ENCODE assay signal across 8 cellular contexts in the genomic region with DNA sequence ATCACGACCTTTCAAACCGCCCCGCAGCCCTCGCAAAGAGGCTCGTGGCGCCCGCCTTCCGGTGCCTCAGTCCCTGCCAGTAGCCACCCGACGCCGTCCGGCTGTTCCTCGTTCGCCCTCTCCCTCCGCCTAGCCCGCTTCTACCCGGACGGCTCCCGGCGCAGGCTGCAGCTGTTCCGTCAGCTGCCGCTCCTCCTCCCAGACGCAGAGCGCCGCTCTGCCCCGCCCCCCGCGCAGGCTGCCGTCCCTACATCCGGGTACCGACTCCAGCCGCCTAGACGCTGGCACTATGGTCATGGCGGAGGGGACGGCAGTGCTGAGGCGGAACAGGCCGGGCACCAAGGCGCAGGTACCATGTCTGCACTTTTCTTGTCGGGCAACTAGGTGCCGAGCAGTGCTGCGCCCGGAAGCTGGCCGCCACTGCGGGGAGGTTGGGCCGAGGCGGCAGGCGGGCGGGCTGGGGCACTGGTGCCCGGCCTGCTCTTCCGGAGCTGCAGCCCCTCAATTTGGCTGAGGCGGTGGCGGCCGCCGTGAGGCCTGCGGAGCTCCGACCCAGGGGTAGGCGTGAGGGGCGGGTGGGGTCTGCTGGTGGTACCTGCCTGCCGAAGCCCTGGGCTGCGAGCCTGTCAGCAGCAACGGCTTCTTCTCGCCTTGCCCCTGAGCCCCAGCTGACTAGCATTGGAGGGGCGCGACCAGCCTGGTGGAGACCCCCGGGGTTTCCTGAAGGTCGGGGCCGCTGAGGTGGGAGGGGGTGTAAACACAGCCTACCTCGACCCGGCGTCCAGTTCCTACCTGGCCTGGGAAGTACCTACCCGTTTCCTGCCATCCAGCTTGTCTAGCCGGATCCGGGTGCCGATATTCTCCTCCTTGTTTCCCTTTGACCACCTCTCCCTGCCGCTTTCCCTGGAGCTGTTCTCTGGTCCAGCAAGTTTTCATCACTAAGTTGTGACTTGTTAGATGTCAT. TPM values are rescaled to one million over a fixed set of nuclear protein-coding genes. Genes with fewer than 3 reads are reported as not detected.
DNase-seq lines count a peak whose midpoint lies in the region; ATAC-seq, FAIRE-seq and TF ChIP-seq lines count a peak whose summit lies in the region.

TSS of gene MOB4 (plus strand) at position 269 of the 964 bp plus-strand sequence. CDS start at position 290, 21 bp downstream.

- H3K36me3 Mint-ChIP-seq in T-cell (peaks cover 8% of the 10 kb centered on the region), type B pancreatic cell (peaks cover 13% of the 10 kb centered on the region)

- peaks cover 0 to 3% (median 0%) of the 10 kb centered on the region in 3 donors for H3K9me3 Mint-ChIP-seq in T-cell
- H3K9me3 Mint-ChIP-seq in type B pancreatic cell, result peaks cover 9% of the 10 kb centered on the region

- peak within 1 kb of the TSS; percentile 83 for H3K27ac ChIP-seq in adipose tissue (ENCODE audit: low read depth, low read length)

- no peak for TF ChIP-seq CTCF in type B pancreatic cell (conservative IDR thresholded peaks at IDR 0.05)

- H3K27me3 Mint-ChIP-seq in T-cell (no peaks in the 10 kb centered on the region), type B pancreatic cell (no peaks in the 10 kb centered on the region)

- peak; percentile 99 for FAIRE-seq in GM12891 (lab: Jason Lieb, UNC)

- POLR2A ChIA-PET in T-cell (lab: Charles Lee), result interaction anchor here (0.9 to 2.9 kb wide), 9 partner anchors 14 to 84 kb away, joined by 3 to 36 read pairs (median 5); partner anchors contain the start of genes COQ10B (in 1 of the 2), HSPD1 (in 1 of the 2), HSPE1 (in 1 of the 2) and SF3B1 (in 1 of the 2)

- peak within 1 kb of the TSS; percentile 80 to 98 (median 97) for H3K4me3 Mint-ChIP-seq in T-cell
- H3K4me3 Mint-ChIP-seq in type B pancreatic cell, result peak within 1 kb of the TSS; percentile 97

- H3K27ac Mint-ChIP-seq in T-cell (peak within 1 kb of the TSS; percentile 95 to 96), type B pancreatic cell (peak within 1 kb of the TSS; percentile 84)

- intact Hi-C loops in cardiac septum (cut with DNase I), result loop anchor here (1.0 to 5.0 kb wide), 4 partner anchors 17 to 189 kb away; partner anchors contain the start of genes COQ10B, HSPD1 and MARS2

- peak; percentile 97 for ATAC-seq in HG02840 (IDR thresholded peaks at IDR 0.05; ENCODE audit: low FRiP score, unreplicated experiment)
- ATAC-seq in T-cell (replicated peaks in 1 of 4), result peak; percentile 89 to 95 (median 90)

- peak; percentile 89 for DNase-seq in GM12891 (ENCODE audit: insufficient read length, low spot score)
- peak; percentile 65 for DNase-seq in NCI-H1436 treated with DMSO at 0.1 percent for 48 hours (lab: John Stamatoyannopoulos, UW)
- DNase-seq in T-cell, result peak; percentile 80 to 94 (median 89)
- peak; percentile 98 for DNase-seq in cardiac septum (ENCODE audit: low spot score)
- peak; percentile 91 for DNase-seq in pons (ENCODE audit: low spot score)
- peak; percentile 97 for DNase-seq in type B pancreatic cell (ENCODE audit: extremely low spot score, unreplicated experiment)

- H3K4me1 Mint-ChIP-seq in T-cell (peaks cover 48 to 51% (median 48%) of the 10 kb centered on the region in 3 donors), type B pancreatic cell (ENCODE audit: unreplicated experiment) (peaks cover 18% of the 10 kb centered on the region)

- CTCF ChIA-PET in T-cell (lab: Charles Lee), result interaction anchor here in 1 of 2 donors (0.7 to 1.6 kb wide), 9 partner anchors 9 to 200 kb away, joined by 3 to 4 read pairs (median 3); partner anchors contain the start of genes HSPD1, HSPE1 and SF3B1

- peak; percentile 93 for TF ChIP-seq POLR2A in GM12891 (IDR thresholded peaks at IDR 0.05; ENCODE audit: low read depth, low read length)

- 0 to 1% (median 0%) methylated on average over 74 to 75 of the region's 75 CpGs for WGBS in adipose tissue, 3 donors

TF ChIP-seq in GM12891, 5 proteins besides CTCF, POLR2A, EP300 and RAD21:
- TF ChIP-seq POU2F2 (IDR thresholded peaks at IDR 0.05; ENCODE audit: low read depth, low read length) (peak; percentile 60; the same call in 1 of the 2 replicates), POLR2AphosphoS5 (IDR thresholded peaks at IDR 0.05; ENCODE audit: low read depth, low read length) (peak; percentile 92), PAX5 (IDR thresholded peaks at IDR 0.05; ENCODE audit: insufficient read depth, low read length, severe bottlenecking) (no peak), TAF1 (IDR thresholded peaks at IDR 0.05; ENCODE audit: low read depth, low read length) (peak; percentile 88), SPI1 (IDR thresholded peaks at IDR 0.05; ENCODE audit: low read depth, low read length) (no peak)

RNA-seq across cellular contexts. Expression of gene MOB4, which starts in this region (rescaled TPM):
- polyA plus RNA-seq in GM12891 (2012; ENCODE audit: low read depth, missing spikeins), result 20.9 TPM
- total RNA-seq in T-cell (10 to 100 TPM; 16.6 to 20.2 (median 17.7) TPM), cardiac septum (27.3 TPM), type B pancreatic cell (ENCODE audit: low replicate concordance) (27.3 and 30.7 TPM in 2 replicates)
- polyA plus RNA-seq in adipose tissue, result 10 to 100 TPM in 2 of 3 donors, 1 to 10 TPM in 1; 9.8 to 26.8 (median 23.5) TPM

Comparison
In these comparisons a context has a peak if more than half of its experiments do, and no peak if none do; other contexts are left out.
1. Peak in every context shown above with its lines: DNase-seq, ATAC-seq and H3K27ac ChIP-seq.